In the genomic region with DNA sequence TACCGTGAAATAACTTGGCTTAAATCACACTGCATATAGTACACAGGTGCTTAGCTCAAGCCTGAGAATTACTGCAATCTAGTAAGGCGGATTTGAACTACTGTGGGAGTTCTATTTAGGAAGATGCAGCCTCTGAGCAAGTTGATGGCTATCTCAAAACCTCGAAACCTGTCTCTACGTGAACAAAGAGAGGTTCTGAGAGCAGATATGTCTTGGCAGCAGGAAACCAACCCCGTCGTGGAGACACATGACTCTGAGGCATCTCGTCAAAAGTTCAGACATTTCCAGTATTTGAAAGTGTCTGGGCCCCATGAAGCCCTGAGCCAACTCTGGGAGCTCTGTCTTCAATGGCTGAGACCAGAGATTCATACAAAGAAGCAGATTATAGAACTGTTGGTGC, we compare ENCODE assay signal across 30 cellular contexts. TPM values are rescaled to one million over a fixed set of nuclear protein-coding genes. Genes with fewer than 3 reads are reported as not detected.
"Had no signal": no experiment of that assay in that cellular context is flagged by ENCODE, and none has a peak within 500 bp of the region (broad histone marks: within the 10 kb centered on the region; RNA-seq: fewer than 3 reads in every experiment).

No MANE protein-coding gene starts in this region.

- H3K27ac ChIP-seq: adrenal gland, ascending aorta, left ventricle myocardium inferior, sigmoid colon, transverse colon, uterus had no signal

- H3K27me3 Mint-ChIP-seq: progenitor cell of endocrine pancreas had no signal

- H3K9me3 Mint-ChIP-seq: activated naive CD4-positive, alpha-beta T cell treated with anti-CD3 and anti-CD28 coated beads, Interleukin-2, amount 50 U/mL, for 24 hours; activated T-cell treated with anti-CD3 and anti-CD28 coated beads, Interleukin-2, amount 50 U/mL, for 24 hours; natural killer cell treated with Interleukin-12 subunit alpha and Interleukin-12 subunit beta and Interleukin-15 and Interleukin-18, amount 100 ng/mL, for 72 hours; stimulated activated memory B cell treated with anti-CD40 and anti-IgM and Interleukin-4, amounts not matched to agents 10 μg/mL and 1 μg/mL and 100 μg/mL, for 72 hours; WTC11 had no signal

- H3K4me3 ChIP-seq: adrenal gland, ascending aorta, left ventricle myocardium inferior, sigmoid colon, smooth muscle cell, transverse colon, uterus had no signal

- ATAC-seq: natural killer cell treated with Interleukin-12 subunit alpha and Interleukin-12 subunit beta and Interleukin-15 and Interleukin-18, amount 100 ng/mL, for 72 hours; stimulated activated memory B cell treated with anti-CD40 and anti-IgM and Interleukin-4, amounts not matched to agents 10 μg/mL and 1 μg/mL and 100 μg/mL, for 72 hours; WTC11 had no signal

- H3K36me3 ChIP-seq: adrenal gland, ascending aorta, left ventricle myocardium inferior, sigmoid colon, uterus had no signal

- DNase-seq: activated CD4-positive, alpha-beta T cell treated with anti-CD3 and anti-CD28 coated beads, Interleukin-2, amount 50 U/mL, for 1 hour; activated CD8-positive, alpha-beta memory T cell treated with anti-CD3 and anti-CD28 coated beads for 24 hours; activated CD8-positive, alpha-beta memory T cell treated with anti-CD3 and anti-CD28 coated beads, Interleukin-2, amount 50 U/mL, for 4 hours; activated T-cell treated with anti-CD3 and anti-CD28 coated beads, Interleukin-2, amount 50 U/mL, for 24 hours; adrenal gland; central memory CD4-positive, alpha-beta T cell; dermis blood vessel endothelial cell; effector CD8-positive, alpha-beta T cell; erythroblast; foreskin fibroblast; glutamatergic neuron; hippocampal formation; left ventricle myocardium inferior; midbrain; retina; sigmoid colon; stimulated activated CD4-positive, alpha-beta T cell treated with anti-CD3 and anti-CD28 coated beads, Interleukin-15, amount 100 ng/mL, for 24 hours; T1000; transverse colon; uterus had no signal

- H3K9me3 ChIP-seq: adrenal gland, ascending aorta, left ventricle myocardium inferior, sigmoid colon, transverse colon, uterus had no signal

- H3K27me3 ChIP-seq: adrenal gland, ascending aorta, sigmoid colon, transverse colon, uterus had no signal

- H3K4me1 ChIP-seq: adrenal gland, uterus had no signal

- H3K27ac Mint-ChIP-seq: activated naive CD4-positive, alpha-beta T cell treated with anti-CD3 and anti-CD28 coated beads, Interleukin-2, amount 50 U/mL, for 24 hours; activated T-cell treated with anti-CD3 and anti-CD28 coated beads, Interleukin-2, amount 50 U/mL, for 24 hours; natural killer cell treated with Interleukin-12 subunit alpha and Interleukin-12 subunit beta and Interleukin-15 and Interleukin-18, amount 100 ng/mL, for 72 hours; progenitor cell of endocrine pancreas; stimulated activated memory B cell treated with anti-CD40 and anti-IgM and Interleukin-4, amounts not matched to agents 10 μg/mL and 1 μg/mL and 100 μg/mL, for 72 hours; WTC11 had no signal

- H3K36me3 Mint-ChIP-seq: activated naive CD4-positive, alpha-beta T cell treated with anti-CD3 and anti-CD28 coated beads, Interleukin-2, amount 50 U/mL, for 24 hours; natural killer cell treated with Interleukin-12 subunit alpha and Interleukin-12 subunit beta and Interleukin-15 and Interleukin-18, amount 100 ng/mL, for 72 hours had no signal

- H3K4me3 Mint-ChIP-seq: activated naive CD4-positive, alpha-beta T cell treated with anti-CD3 and anti-CD28 coated beads, Interleukin-2, amount 50 U/mL, for 24 hours; activated T-cell treated with anti-CD3 and anti-CD28 coated beads, Interleukin-2, amount 50 U/mL, for 24 hours; natural killer cell treated with Interleukin-12 subunit alpha and Interleukin-12 subunit beta and Interleukin-15 and Interleukin-18, amount 100 ng/mL, for 72 hours; stimulated activated memory B cell treated with anti-CD40 and anti-IgM and Interleukin-4, amounts not matched to agents 10 μg/mL and 1 μg/mL and 100 μg/mL, for 72 hours; WTC11 had no signal

RNA-seq across cellular contexts. Expression of gene ZNF215, which starts 5.9 kb away (rescaled TPM):
- total RNA-seq: ascending aorta had no signal

RNA-seq across cellular contexts. Expression of gene OR2D3, which starts 11.3 kb away (rescaled TPM):
- total RNA-seq: adrenal gland; ascending aorta; dermis blood vessel endothelial cell; fibroblast of lung; left ventricle myocardium inferior; natural killer cell treated with Interleukin-12 subunit alpha and Interleukin-12 subunit beta and Interleukin-15 and Interleukin-18, amount 100 ng/mL, for 72 hours; osteocyte; progenitor cell of endocrine pancreas; sigmoid colon; smooth muscle cell; temporal lobe; transverse colon; uterus; WTC11 had no signal
- polyA plus RNA-seq: adrenal gland, fibroblast of lung, sigmoid colon, smooth muscle cell had no signal

RNA-seq across cellular contexts. Expression of gene OR2D2, which starts 39.9 kb away (rescaled TPM):
- total RNA-seq: ascending aorta; left ventricle myocardium inferior; natural killer cell treated with Interleukin-12 subunit alpha and Interleukin-12 subunit beta and Interleukin-15 and Interleukin-18, amount 100 ng/mL, for 72 hours; osteocyte; sigmoid colon had no signal
- polyA plus RNA-seq: adrenal gland, fibroblast of lung, sigmoid colon, smooth muscle cell had no signal

RNA-seq across cellular contexts. Expression of gene OR10A4, which starts 55.7 kb away (rescaled TPM):
- total RNA-seq: adrenal gland; ascending aorta; dermis blood vessel endothelial cell; fibroblast of lung; left ventricle myocardium inferior; natural killer cell treated with Interleukin-12 subunit alpha and Interleukin-12 subunit beta and Interleukin-15 and Interleukin-18, amount 100 ng/mL, for 72 hours; osteocyte; progenitor cell of endocrine pancreas; sigmoid colon; smooth muscle cell; temporal lobe; transverse colon; uterus; WTC11 had no signal
- polyA plus RNA-seq: adrenal gland, fibroblast of lung, sigmoid colon, smooth muscle cell had no signal
